8 cellular contexts compared by ENCODE assay signal in the genomic region with DNA sequence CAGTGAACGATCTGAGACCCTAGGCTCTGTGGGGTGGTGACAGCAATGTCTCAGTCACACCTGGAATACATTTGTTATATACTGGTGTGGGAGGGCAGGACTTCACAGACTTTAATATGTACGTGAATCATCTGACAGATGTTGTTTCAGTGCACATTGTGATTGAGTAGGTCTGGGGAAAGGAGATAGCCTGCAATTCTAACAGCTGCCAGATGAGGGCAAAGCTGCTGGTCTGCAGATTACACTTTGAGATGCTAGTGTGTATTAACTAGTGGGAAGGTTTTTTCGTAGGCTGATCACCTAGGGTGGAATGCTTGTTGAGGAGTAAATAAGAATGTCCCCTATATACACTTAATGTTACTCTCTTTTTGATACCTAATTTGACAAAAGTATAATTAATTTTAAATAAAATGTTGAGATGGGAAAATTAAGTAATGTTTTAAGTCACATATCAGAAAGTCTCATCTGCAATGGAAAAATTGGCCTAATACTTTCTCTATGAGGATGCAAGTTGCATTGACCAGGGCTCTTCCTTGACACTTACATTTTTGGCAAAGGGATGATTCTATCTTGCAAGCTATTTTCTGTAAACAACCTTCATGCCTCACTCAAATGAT.
A peak's percentile ranks its signal among the peaks of the same experiment; 100 is the strongest.
DNase-seq lines count a peak whose midpoint lies in the region; ATAC-seq and TF ChIP-seq lines count a peak whose summit lies in the region.

No MANE protein-coding gene starts in this region.

- no peak overlapping the region for H3K18ac ChIP-seq in IMR-90 (ENCODE audit: low read depth, low read length)

- no peak overlapping the region for H4K91ac ChIP-seq in IMR-90 (ENCODE audit: insufficient read depth, low read depth, low read length)

- no peak for TF ChIP-seq POLR2A in IMR-90 (IDR thresholded peaks at IDR 0.05; ENCODE audit: low read depth, low read length)
- no peak for TF ChIP-seq POLR2A in spleen (IDR thresholded peaks at IDR 0.05)

- H3K36me3 ChIP-seq in IMR-90 (ENCODE audit: control insufficient read depth, insufficient read depth, low read length) (no peaks in the 10 kb centered on the region), spleen (no peaks in the 10 kb centered on the region)

- H3K27ac ChIP-seq in IMR-90 (ENCODE audit: insufficient read depth, low read length) = no peak overlapping the region
- no peak overlapping the region for H3K27ac ChIP-seq in spleen

- no peaks in the 10 kb centered on the region for H3K9me3 Mint-ChIP-seq in activated naive CD4-positive, alpha-beta T cell treated with anti-CD3 and anti-CD28 coated beads for 36 hours
- peaks cover 3% of the 10 kb centered on the region for H3K9me3 Mint-ChIP-seq in stimulated activated effector memory CD8-positive, alpha-beta T cell treated with anti-CD3 and anti-CD28 coated beads, Interleukin-12 subunit alpha, Interleukin-12 subunit beta, amount 100 ng/mL, for 72 hours

- WGBS in IMR-90 (ENCODE audit: extremely low coverage in 2 of 2, insufficient read length in 1 of 2), 2 experiments = 0% methylated on average over 1 of the region's 3 CpGs; no CpG with 5 or more reads in 1 of the 2 experiments
- 37 to 45% (median 41%) methylated on average over 3 of the region's 3 CpGs for WGBS in spleen, 5 donors

- dilution Hi-C loops in IMR-90 (cut with HindIII; ENCODE audit: low sequenced_read_pairs, unreplicated experiment) = no loop called here

- CTCF ChIA-PET in activated naive CD4-positive, alpha-beta T cell treated with anti-CD3 and anti-CD28 coated beads for 36 hours (lab: Charles Lee) = no interaction called here
- CTCF ChIA-PET in IMR-90 (lab: Yijun Ruan, JAX) = no interaction called here

- no peaks in the 10 kb centered on the region for H3K36me3 Mint-ChIP-seq in activated naive CD4-positive, alpha-beta T cell treated with anti-CD3 and anti-CD28 coated beads for 36 hours (ENCODE audit: low read depth)
- no peaks in the 10 kb centered on the region for H3K36me3 Mint-ChIP-seq in stimulated activated effector memory CD8-positive, alpha-beta T cell treated with anti-CD3 and anti-CD28 coated beads, Interleukin-12 subunit alpha, Interleukin-12 subunit beta, amount 100 ng/mL, for 72 hours

- no peak overlapping the region for H3K56ac ChIP-seq in IMR-90 (ENCODE audit: extremely low read depth, insufficient read depth, low read length)

- no TSS peak for BruUV-seq in IMR-90 (replicated peaks; lab: Mats Ljungman, UMichigan)

- no peak overlapping the region for H2AFZ ChIP-seq in IMR-90 (replicated peaks; ENCODE audit: low read length, poor library complexity)

- H4K20me1 ChIP-seq in IMR-90 (ENCODE audit: insufficient read depth, low read length) = no peaks in the 10 kb centered on the region

- H3K4me1 ChIP-seq in IMR-90 (ENCODE audit: control insufficient read depth, insufficient read depth, low read length) (no peaks in the 10 kb centered on the region), spleen (no peaks in the 10 kb centered on the region)

- peak; percentile 92 for ATAC-seq in GM21786 (IDR thresholded peaks at IDR 0.05; ENCODE audit: unreplicated experiment)
- no peak for ATAC-seq in IMR-90 (ENCODE audit: low read depth)
- ATAC-seq in stimulated activated effector memory CD8-positive, alpha-beta T cell treated with anti-CD3 and anti-CD28 coated beads, Interleukin-12 subunit alpha, Interleukin-12 subunit beta, amount 100 ng/mL, for 72 hours = no peak

- H3K23ac ChIP-seq in IMR-90 (ENCODE audit: low read depth, low read length) = no peak overlapping the region

- no peak overlapping the region for H3K4me3 ChIP-seq in IMR-90 (ENCODE audit: insufficient read depth, low read depth, low read length)
- no peak overlapping the region for H3K4me3 ChIP-seq in spleen

- no peaks in the 10 kb centered on the region for H3K9me1 ChIP-seq in IMR-90 (ENCODE audit: insufficient read depth, low read length)

- no peak for TF ChIP-seq CTCF in IMR-90 (conservative IDR thresholded peaks at IDR 0.05; ENCODE audit: low read depth, low read length)
- TF ChIP-seq CTCF in spleen (IDR thresholded peaks at IDR 0.05 in 8 of 11, conservative IDR thresholded peaks at IDR 0.05 in 3 of 11) = peak in 6 of 11 experiments; percentile 21 to 53 (median 39)

- H3K14ac ChIP-seq in IMR-90 (replicated peaks; ENCODE audit: low read depth, low read length) = no peak overlapping the region

- no peaks in the 10 kb centered on the region for H3K4me1 Mint-ChIP-seq in activated naive CD4-positive, alpha-beta T cell treated with anti-CD3 and anti-CD28 coated beads for 36 hours (ENCODE audit: low read depth)
- no peaks in the 10 kb centered on the region for H3K4me1 Mint-ChIP-seq in stimulated activated effector memory CD8-positive, alpha-beta T cell treated with anti-CD3 and anti-CD28 coated beads, Interleukin-12 subunit alpha, Interleukin-12 subunit beta, amount 100 ng/mL, for 72 hours

- no peak overlapping the region for H3K4me2 ChIP-seq in IMR-90 (ENCODE audit: low read depth, low read length)

- H3K4ac ChIP-seq in IMR-90 (ENCODE audit: low read depth, low read length) = no peak overlapping the region

- intact Hi-C loops in activated naive CD4-positive, alpha-beta T cell treated with anti-CD3 and anti-CD28 coated beads for 36 hours (cut with micrococcal nuclease) = no loop called here
- intact Hi-C loops in IMR-90 (cut with micrococcal nuclease) (loop anchor here (5.0 kb wide), 1 partner anchor 370 kb away; no protein-coding TSS in a partner anchor), spleen (cut with DNase I; ENCODE audit: low total_unique reads) (no loop called here)

- H3K27ac Mint-ChIP-seq in activated naive CD4-positive, alpha-beta T cell treated with anti-CD3 and anti-CD28 coated beads for 36 hours = no peak overlapping the region
- H3K27ac Mint-ChIP-seq in stimulated activated effector memory CD8-positive, alpha-beta T cell treated with anti-CD3 and anti-CD28 coated beads, Interleukin-12 subunit alpha, Interleukin-12 subunit beta, amount 100 ng/mL, for 72 hours = no peak overlapping the region

- TF ChIP-seq RAD21 in IMR-90 (IDR thresholded peaks at IDR 0.05; ENCODE audit: low read length) = no peak

- H3K9me3 ChIP-seq in IMR-90 (ENCODE audit: control insufficient read depth, insufficient read depth, low read length) (peaks cover 11% of the 10 kb centered on the region; the same call in 1 of the 2 replicates), spleen (no peaks in the 10 kb centered on the region)

- H3K4me3 Mint-ChIP-seq in activated naive CD4-positive, alpha-beta T cell treated with anti-CD3 and anti-CD28 coated beads for 36 hours = no peak overlapping the region
- no peak overlapping the region for H3K4me3 Mint-ChIP-seq in stimulated activated effector memory CD8-positive, alpha-beta T cell treated with anti-CD3 and anti-CD28 coated beads, Interleukin-12 subunit alpha, Interleukin-12 subunit beta, amount 100 ng/mL, for 72 hours

- no peak overlapping the region for H2BK120ac ChIP-seq in IMR-90 (ENCODE audit: low read depth, low read length)

- H2AK9ac ChIP-seq in IMR-90 (replicated peaks; ENCODE audit: low read depth, low read length, poor library complexity) = no peak overlapping the region

- no peaks in the 10 kb centered on the region for H3K27me3 Mint-ChIP-seq in activated naive CD4-positive, alpha-beta T cell treated with anti-CD3 and anti-CD28 coated beads for 36 hours (ENCODE audit: low read depth)

- POLR2A ChIA-PET in IMR-90 (lab: Charles Lee; ENCODE audit: unreplicated experiment) = no interaction called here

- DNase-seq in activated naive CD4-positive, alpha-beta T cell treated with anti-CD3 and anti-CD28 coated beads for 36 hours = peak; percentile 14
- DNase-seq in activated naive CD4-positive, alpha-beta T cell treated with anti-CD3 and anti-CD28 coated beads, Interleukin-2, amount 50 U/mL, for 16 hours = no peak
- DNase-seq in IMR-90 = no peak
- peak; percentile 55 for DNase-seq in SK-MEL-5 (ENCODE audit: low read depth, low spot score)
- DNase-seq in globus pallidus (ENCODE audit: low spot score) = peak; percentile 12
- DNase-seq in spleen = no peak
- no peak for DNase-seq in stimulated activated effector memory CD8-positive, alpha-beta T cell treated with anti-CD3 and anti-CD28 coated beads, Interleukin-12 subunit alpha, Interleukin-12 subunit beta, amount 100 ng/mL, for 72 hours (ENCODE audit: low spot score in 2 of 2)

- no peak overlapping the region for H2BK20ac ChIP-seq in IMR-90 (ENCODE audit: low read depth, low read length)

- no peak overlapping the region for H2BK15ac ChIP-seq in IMR-90 (ENCODE audit: low read depth, low read length)

- H3K79me1 ChIP-seq in IMR-90 (ENCODE audit: low read depth in 1 of 2, low read length in 2 of 2) = no peaks in the 10 kb centered on the region

- no peak overlapping the region for H2BK5ac ChIP-seq in IMR-90 (ENCODE audit: low read depth, low read length, poor library complexity, severe bottlenecking)

- in situ Hi-C loops in IMR-90 (cut with MboI; ENCODE audit: low sequenced_read_pairs) (no loop called here), SK-MEL-5 (cut with HindIII; ENCODE audit: low pct_unique_long_range_greater_than_20kb, low sequenced_read_pairs) (no loop called here)

- H4K8ac ChIP-seq in IMR-90 (ENCODE audit: low read depth in 2 of 2, low read length in 2 of 2) = no peak overlapping the region

- no peak overlapping the region for H4K5ac ChIP-seq in IMR-90 (ENCODE audit: low read depth, low read length)

- no peak overlapping the region for H3K9ac ChIP-seq in IMR-90 (ENCODE audit: low read depth, low read length)

- H3K27me3 ChIP-seq in IMR-90 (ENCODE audit: control insufficient read depth, insufficient read depth, low read length) (no peaks in the 10 kb centered on the region), spleen (replicated peaks in 1 of 7) (no peaks in the 10 kb centered on the region)

- H2AK5ac ChIP-seq in IMR-90 (ENCODE audit: low read depth, low read length) = no peak overlapping the region

TF ChIP-seq in IMR-90, 13 proteins besides CTCF, POLR2A, EP300 and RAD21:
- TF ChIP-seq NFE2L2 (IDR thresholded peaks at IDR 0.05; ENCODE audit: low read depth, low read length) (no peak), SMC3 (IDR thresholded peaks at IDR 0.05; ENCODE audit: low read depth, low read length) (0 out of 2 replicates have a peak, but pooled peaks have one; percentile 12)

Comparison
In these comparisons a context has a peak if more than half of its experiments do, and no peak if none do; other contexts are left out.
1. DNase-seq: peak in activated naive CD4-positive, alpha-beta T cell treated with anti-CD3 and anti-CD28 coated beads for 36 hours (single experiment), SK-MEL-5 (single experiment) and globus pallidus (single experiment); none in activated naive CD4-positive, alpha-beta T cell treated with anti-CD3 and anti-CD28 coated beads, Interleukin-2, amount 50 U/mL, for 16 hours (single experiment), IMR-90 (single experiment), spleen (single experiment) and stimulated activated effector memory CD8-positive, alpha-beta T cell treated with anti-CD3 and anti-CD28 coated beads, Interleukin-12 subunit alpha, Interleukin-12 subunit beta, amount 100 ng/mL, for 72 hours (0 of 2).